Comparison of ENCODE assay signal across 1 cellular context in the genomic region with DNA sequence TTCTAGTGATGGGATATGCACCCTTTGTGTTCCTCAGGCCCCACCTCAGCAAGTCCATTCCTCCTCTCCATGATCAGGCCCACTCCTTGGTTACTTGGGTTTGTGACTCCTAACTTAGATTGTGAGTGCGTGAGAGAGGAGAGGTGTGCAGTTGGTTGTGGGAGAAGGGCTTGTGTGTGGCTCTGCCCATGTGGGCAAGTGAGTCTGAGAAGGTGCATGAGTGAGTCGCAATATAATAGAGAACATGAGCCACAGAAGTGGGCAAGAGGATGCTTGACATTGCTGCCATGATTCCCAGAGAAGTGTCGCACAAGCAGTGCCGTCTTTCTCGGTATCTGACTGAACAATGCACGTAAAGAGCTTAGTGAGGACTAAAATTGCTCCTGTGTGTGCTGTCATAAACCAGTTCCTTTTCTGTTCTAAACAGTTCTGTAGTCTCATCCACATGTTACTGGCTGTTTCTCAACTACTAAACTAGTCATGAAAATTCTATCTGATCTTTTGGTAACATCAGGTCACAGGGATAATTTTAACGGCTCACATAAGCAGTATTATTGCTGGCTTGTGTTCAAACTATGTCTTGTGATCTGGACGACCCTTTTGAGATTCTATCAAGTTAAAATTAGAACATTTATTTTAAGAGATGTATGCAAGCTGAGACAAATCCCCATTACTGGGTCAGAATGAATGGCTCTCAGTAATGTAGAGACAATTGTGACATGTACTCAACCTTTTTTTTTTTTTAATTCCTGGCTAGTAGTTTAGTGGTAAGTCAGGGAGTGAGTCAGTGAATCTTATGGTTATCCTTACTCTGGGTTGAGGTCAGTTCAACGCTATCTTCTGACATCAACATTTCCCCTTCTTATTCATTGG.
TF ChIP-seq lines count a peak whose summit lies in the region.

No MANE protein-coding gene starts in this region.

TF ChIP-seq in HepG2, 621 proteins besides CTCF, POLR2A, EP300 and RAD21:
- TF ChIP-seq GTF3A (CRISPR knock-in tag; conservative IDR thresholded peaks at IDR 0.05) (no peak), KLF12 (CRISPR knock-in tag; IDR thresholded peaks at IDR 0.05; ENCODE audit: borderline replicate concordance) (no peak), ZFP37 (CRISPR knock-in tag; IDR thresholded peaks at IDR 0.05; ENCODE audit: borderline replicate concordance) (no peak), SP140L (CRISPR knock-in tag; IDR thresholded peaks at IDR 0.05; ENCODE audit: borderline replicate concordance) (no peak), LCORL (IDR thresholded peaks at IDR 0.05) (no peak), LCORL (CRISPR knock-in tag; IDR thresholded peaks at IDR 0.05) (no peak)
- TF ChIP-seq, protein P1, sequence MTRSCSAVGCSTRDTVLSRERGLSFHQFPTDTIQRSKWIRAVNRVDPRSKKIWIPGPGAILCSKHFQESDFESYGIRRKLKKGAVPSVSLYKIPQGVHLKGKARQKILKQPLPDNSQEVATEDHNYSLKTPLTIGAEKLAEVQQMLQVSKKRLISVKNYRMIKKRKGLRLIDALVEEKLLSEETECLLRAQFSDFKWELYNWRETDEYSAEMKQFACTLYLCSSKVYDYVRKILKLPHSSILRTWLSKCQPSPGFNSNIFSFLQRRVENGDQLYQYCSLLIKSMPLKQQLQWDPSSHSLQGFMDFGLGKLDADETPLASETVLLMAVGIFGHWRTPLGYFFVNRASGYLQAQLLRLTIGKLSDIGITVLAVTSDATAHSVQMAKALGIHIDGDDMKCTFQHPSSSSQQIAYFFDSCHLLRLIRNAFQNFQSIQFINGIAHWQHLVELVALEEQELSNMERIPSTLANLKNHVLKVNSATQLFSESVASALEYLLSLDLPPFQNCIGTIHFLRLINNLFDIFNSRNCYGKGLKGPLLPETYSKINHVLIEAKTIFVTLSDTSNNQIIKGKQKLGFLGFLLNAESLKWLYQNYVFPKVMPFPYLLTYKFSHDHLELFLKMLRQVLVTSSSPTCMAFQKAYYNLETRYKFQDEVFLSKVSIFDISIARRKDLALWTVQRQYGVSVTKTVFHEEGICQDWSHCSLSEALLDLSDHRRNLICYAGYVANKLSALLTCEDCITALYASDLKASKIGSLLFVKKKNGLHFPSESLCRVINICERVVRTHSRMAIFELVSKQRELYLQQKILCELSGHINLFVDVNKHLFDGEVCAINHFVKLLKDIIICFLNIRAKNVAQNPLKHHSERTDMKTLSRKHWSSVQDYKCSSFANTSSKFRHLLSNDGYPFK (CRISPR knock-in tag; IDR thresholded peaks at IDR 0.05; ENCODE audit: borderline replicate concordance), result no peak
- TF ChIP-seq, protein P2, sequence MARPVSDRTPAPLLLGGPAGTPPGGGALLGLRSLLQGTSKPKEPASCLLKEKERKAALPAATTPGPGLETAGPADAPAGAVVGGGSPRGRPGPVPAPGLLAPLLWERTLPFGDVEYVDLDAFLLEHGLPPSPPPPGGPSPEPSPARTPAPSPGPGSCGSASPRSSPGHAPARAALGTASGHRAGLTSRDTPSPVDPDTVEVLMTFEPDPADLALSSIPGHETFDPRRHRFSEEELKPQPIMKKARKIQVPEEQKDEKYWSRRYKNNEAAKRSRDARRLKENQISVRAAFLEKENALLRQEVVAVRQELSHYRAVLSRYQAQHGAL (CRISPR knock-in tag; IDR thresholded peaks at IDR 0.05; ENCODE audit: not compliant biosample characterization), result no peak
